Comparison of ENCODE assay signal across 17 cellular contexts in genomic region chr1:21773585-21773984, GRCh38. TPM values are rescaled to one million over a fixed set of nuclear protein-coding genes. Genes with fewer than 3 reads are reported as not detected.
DNase-seq lines count a peak whose midpoint lies in the region; ATAC-seq and TF ChIP-seq lines count a peak whose summit lies in the region.
"Had no signal": no experiment of that assay in that cellular context is flagged by ENCODE, and none has a peak within 500 bp of the region (broad histone marks: within the 10 kb centered on the region; RNA-seq: fewer than 3 reads in every experiment).

No MANE protein-coding gene starts in this region.

- CTCF ChIA-PET in activated CD4-positive, alpha-beta memory T cell treated with anti-CD3 and anti-CD28 coated beads, Interleukin-2, amount 10 ng/mL, durations not matched to agents 7 days and 5 days (lab: Charles Lee): interaction anchor here (1.1 kb wide), 1 partner anchor 8 kb away, joined by 3 read pairs; no protein-coding TSS in a partner anchor

- H3K9me3 ChIP-seq in parathyroid adenoma (ENCODE audit: control insufficient read depth, low read length) (no peaks in the 10 kb centered on the region), SJCRH30 (replicated peaks) (no peaks in the 10 kb centered on the region), breast epithelium (no peaks in the 10 kb centered on the region)
- H3K9me3 ChIP-seq: esophagus squamous epithelium, suprapubic skin had no signal

- peaks cover 24% of the 10 kb centered on the region for H3K36me3 Mint-ChIP-seq in activated CD4-positive, alpha-beta memory T cell treated with anti-CD3 and anti-CD28 coated beads, Interleukin-2, amount 10 ng/mL, durations not matched to agents 7 days and 5 days (ENCODE audit: low read depth)

- H3K4me1 Mint-ChIP-seq in activated CD4-positive, alpha-beta memory T cell treated with anti-CD3 and anti-CD28 coated beads, Interleukin-2, amount 10 ng/mL, durations not matched to agents 7 days and 5 days: peaks cover 64% of the 10 kb centered on the region

- intact Hi-C loops in breast epithelium (cut with DNase I; ENCODE audit: low total_unique reads): no loop called here

- peak; percentile 17 for DNase-seq in activated CD4-positive, CD25-positive, alpha-beta regulatory T cell treated with anti-CD3 and anti-CD28 coated beads, Interleukin-2, amount 50 U/mL, for 16 hours (ENCODE audit: low read depth, low spot score)
- DNase-seq in activated CD4-positive, CD25-positive, alpha-beta regulatory T cell treated with anti-CD3 and anti-CD28 coated beads, Interleukin-2, amount 50 U/mL, for 72 hours: no peak
- DNase-seq in activated CD4-positive, alpha-beta memory T cell treated with anti-CD3 and anti-CD28 coated beads, Interleukin-2, amount 10 ng/mL, durations not matched to agents 7 days and 5 days: peak; percentile 41
- no peak for DNase-seq in SJCRH30
- no peak for DNase-seq in breast epithelium (ENCODE audit: low spot score in 2 of 2)
- DNase-seq: caudate nucleus, DMS79 treated with DMSO at 0.1 percent for 48 hours, esophagus squamous epithelium, NCI-H1436, NCI-H82, right cardiac atrium had no signal

- H3K4me2 ChIP-seq in parathyroid adenoma (ENCODE audit: low read length): peak overlapping the region; percentile 15
- H3K4me2 ChIP-seq: A549 had no signal

- H3K4me3 ChIP-seq in parathyroid adenoma (ENCODE audit: low read depth, low read length) (no peak overlapping the region), SJCRH30 (no peak overlapping the region), breast epithelium (no peak overlapping the region)
- H3K4me3 ChIP-seq: A549, esophagus squamous epithelium, suprapubic skin had no signal

- no peaks in the 10 kb centered on the region for H3K27me3 Mint-ChIP-seq in activated CD4-positive, alpha-beta memory T cell treated with anti-CD3 and anti-CD28 coated beads, Interleukin-2, amount 10 ng/mL, durations not matched to agents 7 days and 5 days

- H2AFZ ChIP-seq in parathyroid adenoma: no peak overlapping the region

- H3K9ac ChIP-seq in parathyroid adenoma: no peak overlapping the region

- ATAC-seq in HG03097 (IDR thresholded peaks at IDR 0.05; ENCODE audit: low FRiP score, unreplicated experiment) (peak; percentile 62), HG03460 (IDR thresholded peaks at IDR 0.05; ENCODE audit: unreplicated experiment) (no peak)
- ATAC-seq: A549, right cardiac atrium had no signal

- peaks cover 32% of the 10 kb centered on the region for H3K79me2 ChIP-seq in parathyroid adenoma

- POLR2A ChIA-PET in activated CD4-positive, alpha-beta memory T cell treated with anti-CD3 and anti-CD28 coated beads, Interleukin-2, amount 10 ng/mL, durations not matched to agents 7 days and 5 days (lab: Charles Lee): interaction anchor here (1.4 to 3.0 kb wide), 2 partner anchors 9 to 251 kb away, joined by 4 to 21 read pairs; partner anchors contain the start of gene USP48

- H3K27ac ChIP-seq in parathyroid adenoma: no peak overlapping the region
- H3K27ac ChIP-seq in SJCRH30: no peak overlapping the region
- H3K27ac ChIP-seq in breast epithelium: peak overlapping the region in 1 of 2 donors; percentile 21
- H3K27ac ChIP-seq: A549, esophagus squamous epithelium, suprapubic skin had no signal

- no peak overlapping the region for H3K4me3 Mint-ChIP-seq in activated CD4-positive, alpha-beta memory T cell treated with anti-CD3 and anti-CD28 coated beads, Interleukin-2, amount 10 ng/mL, durations not matched to agents 7 days and 5 days

- H3K36me3 ChIP-seq in parathyroid adenoma (ENCODE audit: control insufficient read depth, insufficient read depth, low read length): no peaks in the 10 kb centered on the region
- H3K36me3 ChIP-seq in SJCRH30: peaks cover 6% of the 10 kb centered on the region; the same call in 1 of the 2 replicates
- no peaks in the 10 kb centered on the region for H3K36me3 ChIP-seq in breast epithelium
- H3K36me3 ChIP-seq: esophagus squamous epithelium, suprapubic skin had no signal

- no peak for TF ChIP-seq POLR2A in breast epithelium (IDR thresholded peaks at IDR 0.05)

- TF ChIP-seq CTCF in parathyroid adenoma (IDR thresholded peaks at IDR 0.05) (no peak), breast epithelium (IDR thresholded peaks at IDR 0.05) (no peak)

- H3K27ac Mint-ChIP-seq in activated CD4-positive, alpha-beta memory T cell treated with anti-CD3 and anti-CD28 coated beads, Interleukin-2, amount 10 ng/mL, durations not matched to agents 7 days and 5 days: peak overlapping the region; percentile 71

- H3K4me1 ChIP-seq in parathyroid adenoma: no peaks in the 10 kb centered on the region
- H3K4me1 ChIP-seq in SJCRH30: peaks cover 6% of the 10 kb centered on the region; the same call in 1 of the 2 replicates
- H3K4me1 ChIP-seq in breast epithelium: no peaks in the 10 kb centered on the region

- H3K27me3 ChIP-seq in parathyroid adenoma (ENCODE audit: control insufficient read depth, insufficient read depth, low read length): no peaks in the 10 kb centered on the region
- H3K27me3 ChIP-seq in SJCRH30: no peaks in the 10 kb centered on the region
- no peaks in the 10 kb centered on the region for H3K27me3 ChIP-seq in breast epithelium
- H3K27me3 ChIP-seq: esophagus squamous epithelium, suprapubic skin had no signal

- H3K9me3 Mint-ChIP-seq in activated CD4-positive, alpha-beta memory T cell treated with anti-CD3 and anti-CD28 coated beads, Interleukin-2, amount 10 ng/mL, durations not matched to agents 7 days and 5 days: no peaks in the 10 kb centered on the region

RNA-seq across cellular contexts. Expression of gene USP48, which starts 9.4 kb away (rescaled TPM):
- total RNA-seq in activated CD4-positive, alpha-beta memory T cell treated with anti-CD3 and anti-CD28 coated beads, Interleukin-2, amount 10 ng/mL, durations not matched to agents 7 days and 5 days: 10 to 100 TPM; 80.1 to 81.8 TPM
- total RNA-seq in SJCRH30 (2014; rRNA removed; shearing (Covaris generic)): 51.4 and 60.9 TPM in 2 replicates
- 10 to 100 TPM; 56.0 to 86.9 (median 74.7) TPM for total RNA-seq in breast epithelium

RNA-seq across cellular contexts. Expression of gene LDLRAD2, which starts 38.5 kb away (rescaled TPM):
- total RNA-seq in activated CD4-positive, alpha-beta memory T cell treated with anti-CD3 and anti-CD28 coated beads, Interleukin-2, amount 10 ng/mL, durations not matched to agents 7 days and 5 days: not detected
- 0.04 TPM in 1 of 2 replicates, not detected in the other for total RNA-seq in SJCRH30 (2014; rRNA removed; shearing (Covaris generic))
- total RNA-seq in breast epithelium: under 1 TPM in 1 of 3 donors, not detected in 2; 0.33 TPM
- total RNA-seq: esophagus squamous epithelium, mononuclear cell had no signal

Comparison
In these comparisons a context has a peak if more than half of its experiments do, and no peak if none do; other contexts are left out.
1. DNase-seq: peak in activated CD4-positive, CD25-positive, alpha-beta regulatory T cell treated with anti-CD3 and anti-CD28 coated beads, Interleukin-2, amount 50 U/mL, for 16 hours (single experiment) and activated CD4-positive, alpha-beta memory T cell treated with anti-CD3 and anti-CD28 coated beads, Interleukin-2, amount 10 ng/mL, durations not matched to agents 7 days and 5 days (single experiment); none in activated CD4-positive, CD25-positive, alpha-beta regulatory T cell treated with anti-CD3 and anti-CD28 coated beads, Interleukin-2, amount 50 U/mL, for 72 hours (single experiment), SJCRH30 (0 of 2) and breast epithelium (0 of 2).